In the genomic region with DNA sequence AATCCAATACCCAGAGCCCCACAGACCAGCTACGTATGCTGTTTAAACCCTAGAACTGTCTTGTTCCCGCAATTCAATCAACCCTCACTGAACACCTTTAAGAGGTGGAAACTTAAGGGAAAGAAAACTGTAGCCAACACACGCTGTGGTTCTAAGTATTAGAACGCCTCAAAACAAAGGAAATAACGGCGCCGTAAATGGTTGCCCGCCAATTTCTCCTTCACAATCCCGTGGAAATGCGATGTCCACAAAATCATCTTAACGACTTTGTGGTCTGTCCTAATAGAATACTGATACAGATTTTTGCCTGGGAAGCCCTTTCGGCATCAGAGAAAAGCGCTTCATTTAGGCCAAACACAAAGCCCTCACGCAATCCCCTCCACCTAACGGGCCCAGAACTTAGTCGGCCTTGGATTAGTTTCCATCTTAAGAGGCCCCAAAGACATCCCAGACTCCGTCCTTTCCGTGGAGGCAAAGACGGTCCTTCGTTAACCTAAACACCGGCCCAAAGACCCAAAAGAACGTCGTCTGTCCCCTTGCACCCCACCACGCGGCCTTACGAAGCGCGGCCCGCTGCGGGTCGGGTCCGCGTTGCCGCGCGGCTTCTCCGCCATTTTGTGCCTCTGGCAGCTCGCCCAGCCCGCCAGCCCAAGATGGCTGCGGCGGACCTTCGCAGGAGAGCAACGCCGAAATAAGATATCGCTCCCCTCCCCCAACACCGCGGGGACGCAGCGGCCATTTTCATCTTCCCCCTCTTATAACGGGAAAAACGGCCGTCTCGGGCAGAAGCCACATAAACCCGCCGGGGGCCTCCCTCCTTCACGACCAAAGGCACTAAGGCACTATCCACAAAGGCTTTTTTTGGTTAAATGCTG, we compare ENCODE assay signal across 1 cellular context.
A peak's percentile ranks its signal among the peaks of the same experiment; 100 is the strongest.
TF ChIP-seq lines count a peak whose summit lies in the region.

No MANE protein-coding gene starts in this region.

TF ChIP-seq in HepG2, 621 proteins besides CTCF, POLR2A, EP300 and RAD21 (continued from another document and continues in another):
- TF ChIP-seq, protein P1, sequence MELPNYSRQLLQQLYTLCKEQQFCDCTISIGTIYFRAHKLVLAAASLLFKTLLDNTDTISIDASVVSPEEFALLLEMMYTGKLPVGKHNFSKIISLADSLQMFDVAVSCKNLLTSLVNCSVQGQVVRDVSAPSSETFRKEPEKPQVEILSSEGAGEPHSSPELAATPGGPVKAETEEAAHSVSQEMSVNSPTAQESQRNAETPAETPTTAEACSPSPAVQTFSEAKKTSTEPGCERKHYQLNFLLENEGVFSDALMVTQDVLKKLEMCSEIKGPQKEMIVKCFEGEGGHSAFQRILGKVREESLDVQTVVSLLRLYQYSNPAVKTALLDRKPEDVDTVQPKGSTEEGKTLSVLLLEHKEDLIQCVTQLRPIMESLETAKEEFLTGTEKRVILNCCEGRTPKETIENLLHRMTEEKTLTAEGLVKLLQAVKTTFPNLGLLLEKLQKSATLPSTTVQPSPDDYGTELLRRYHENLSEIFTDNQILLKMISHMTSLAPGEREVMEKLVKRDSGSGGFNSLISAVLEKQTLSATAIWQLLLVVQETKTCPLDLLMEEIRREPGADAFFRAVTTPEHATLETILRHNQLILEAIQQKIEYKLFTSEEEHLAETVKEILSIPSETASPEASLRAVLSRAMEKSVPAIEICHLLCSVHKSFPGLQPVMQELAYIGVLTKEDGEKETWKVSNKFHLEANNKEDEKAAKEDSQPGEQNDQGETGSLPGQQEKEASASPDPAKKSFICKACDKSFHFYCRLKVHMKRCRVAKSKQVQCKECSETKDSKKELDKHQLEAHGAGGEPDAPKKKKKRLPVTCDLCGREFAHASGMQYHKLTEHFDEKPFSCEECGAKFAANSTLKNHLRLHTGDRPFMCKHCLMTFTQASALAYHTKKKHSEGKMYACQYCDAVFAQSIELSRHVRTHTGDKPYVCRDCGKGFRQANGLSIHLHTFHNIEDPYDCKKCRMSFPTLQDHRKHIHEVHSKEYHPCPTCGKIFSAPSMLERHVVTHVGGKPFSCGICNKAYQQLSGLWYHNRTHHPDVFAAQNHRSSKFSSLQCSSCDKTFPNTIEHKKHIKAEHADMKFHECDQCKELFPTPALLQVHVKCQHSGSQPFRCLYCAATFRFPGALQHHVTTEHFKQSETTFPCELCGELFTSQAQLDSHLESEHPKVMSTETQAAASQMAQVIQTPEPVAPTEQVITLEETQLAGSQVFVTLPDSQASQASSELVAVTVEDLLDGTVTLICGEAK (IDR thresholded peaks at IDR 0.05) = no peak
- TF ChIP-seq, protein P1 (CRISPR knock-in tag; IDR thresholded peaks at IDR 0.05) = peak; percentile 31; the same call in 1 of the 2 replicates
- TF ChIP-seq ZNF460 (CRISPR knock-in tag; IDR thresholded peaks at IDR 0.05; ENCODE audit: borderline replicate concordance) = no peak
- TF ChIP-seq DNMT3B (CRISPR knock-in tag; conservative IDR thresholded peaks at IDR 0.05) = peak; percentile 68; the same call in 1 of the 2 replicates
- TF ChIP-seq NFRKB (IDR thresholded peaks at IDR 0.05) = peak; percentile 86
- no peak for TF ChIP-seq ZNF678 (CRISPR knock-in tag; IDR thresholded peaks at IDR 0.05)
- TF ChIP-seq, protein P2, sequence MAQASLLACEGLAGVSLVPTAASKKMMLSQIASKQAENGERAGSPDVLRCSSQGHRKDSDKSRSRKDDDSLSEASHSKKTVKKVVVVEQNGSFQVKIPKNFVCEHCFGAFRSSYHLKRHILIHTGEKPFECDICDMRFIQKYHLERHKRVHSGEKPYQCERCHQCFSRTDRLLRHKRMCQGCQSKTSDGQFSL (CRISPR knock-in tag; IDR thresholded peaks at IDR 0.05) = no peak
- no peak for TF ChIP-seq PAWR (CRISPR knock-in tag; IDR thresholded peaks at IDR 0.05; ENCODE audit: borderline replicate concordance)
- peak; percentile 48; the same call in 1 of the 2 replicates for TF ChIP-seq IRX3 (CRISPR knock-in tag; IDR thresholded peaks at IDR 0.05; ENCODE audit: borderline replicate concordance, low read depth)
- 0 out of 2 replicates have a peak, but pooled peaks have one; percentile 6 for TF ChIP-seq MTF1 (CRISPR knock-in tag; IDR thresholded peaks at IDR 0.05)
- TF ChIP-seq NCOR1 (IDR thresholded peaks at IDR 0.05; ENCODE audit: borderline replicate concordance, low read length) = 0 out of 2 replicates have a peak, but pooled peaks have one; percentile 28
- peak; percentile 73 for TF ChIP-seq ASH2L (IDR thresholded peaks at IDR 0.05; ENCODE audit: insufficient read length, low read depth, low read length)
- no peak for TF ChIP-seq KLF16 (CRISPR knock-in tag; IDR thresholded peaks at IDR 0.05)
- 0 out of 2 replicates have a peak, but pooled peaks have one; percentile 3 for TF ChIP-seq AHR (CRISPR knock-in tag; IDR thresholded peaks at IDR 0.05)
- TF ChIP-seq, protein P3, sequence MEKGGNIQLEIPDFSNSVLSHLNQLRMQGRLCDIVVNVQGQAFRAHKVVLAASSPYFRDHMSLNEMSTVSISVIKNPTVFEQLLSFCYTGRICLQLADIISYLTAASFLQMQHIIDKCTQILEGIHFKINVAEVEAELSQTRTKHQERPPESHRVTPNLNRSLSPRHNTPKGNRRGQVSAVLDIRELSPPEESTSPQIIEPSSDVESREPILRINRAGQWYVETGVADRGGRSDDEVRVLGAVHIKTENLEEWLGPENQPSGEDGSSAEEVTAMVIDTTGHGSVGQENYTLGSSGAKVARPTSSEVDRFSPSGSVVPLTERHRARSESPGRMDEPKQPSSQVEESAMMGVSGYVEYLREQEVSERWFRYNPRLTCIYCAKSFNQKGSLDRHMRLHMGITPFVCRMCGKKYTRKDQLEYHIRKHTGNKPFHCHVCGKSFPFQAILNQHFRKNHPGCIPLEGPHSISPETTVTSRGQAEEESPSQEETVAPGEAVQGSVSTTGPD (CRISPR knock-in tag; IDR thresholded peaks at IDR 0.05) = no peak
- TF ChIP-seq NR1H2 (CRISPR knock-in tag; IDR thresholded peaks at IDR 0.05; ENCODE audit: borderline replicate concordance, low read depth) = 0 out of 2 replicates have a peak, but pooled peaks have one; percentile 32
- TF ChIP-seq ZNF879 (CRISPR knock-in tag; IDR thresholded peaks at IDR 0.05) = no peak
- no peak for TF ChIP-seq ZNF274 (CRISPR knock-in tag; IDR thresholded peaks at IDR 0.05)
- peak; percentile 61; the same call in 1 of the 2 replicates for TF ChIP-seq ZBTB7A (CRISPR knock-in tag; IDR thresholded peaks at IDR 0.05)
- TF ChIP-seq, protein P4, sequence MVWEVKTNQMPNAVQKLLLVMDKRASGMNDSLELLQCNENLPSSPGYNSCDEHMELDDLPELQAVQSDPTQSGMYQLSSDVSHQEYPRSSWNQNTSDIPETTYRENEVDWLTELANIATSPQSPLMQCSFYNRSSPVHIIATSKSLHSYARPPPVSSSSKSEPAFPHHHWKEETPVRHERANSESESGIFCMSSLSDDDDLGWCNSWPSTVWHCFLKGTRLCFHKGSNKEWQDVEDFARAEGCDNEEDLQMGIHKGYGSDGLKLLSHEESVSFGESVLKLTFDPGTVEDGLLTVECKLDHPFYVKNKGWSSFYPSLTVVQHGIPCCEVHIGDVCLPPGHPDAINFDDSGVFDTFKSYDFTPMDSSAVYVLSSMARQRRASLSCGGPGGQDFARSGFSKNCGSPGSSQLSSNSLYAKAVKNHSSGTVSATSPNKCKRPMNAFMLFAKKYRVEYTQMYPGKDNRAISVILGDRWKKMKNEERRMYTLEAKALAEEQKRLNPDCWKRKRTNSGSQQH (CRISPR knock-in tag; IDR thresholded peaks at IDR 0.05; ENCODE audit: low read depth) = peak; percentile 56; the same call in 1 of the 2 replicates
- TF ChIP-seq KDM5B (CRISPR knock-in tag; IDR thresholded peaks at IDR 0.05; ENCODE audit: borderline replicate concordance) = peak; percentile 2; the same call in 1 of the 2 replicates
- no peak for TF ChIP-seq ZNF619 (CRISPR knock-in tag; IDR thresholded peaks at IDR 0.05)
- TF ChIP-seq, protein P5, sequence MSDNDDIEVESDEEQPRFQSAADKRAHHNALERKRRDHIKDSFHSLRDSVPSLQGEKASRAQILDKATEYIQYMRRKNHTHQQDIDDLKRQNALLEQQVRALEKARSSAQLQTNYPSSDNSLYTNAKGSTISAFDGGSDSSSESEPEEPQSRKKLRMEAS (IDR thresholded peaks at IDR 0.05) = peak; percentile 81
- no peak for TF ChIP-seq MTA3 (CRISPR knock-in tag; IDR thresholded peaks at IDR 0.05)
- peak; percentile 48; the same call in 1 of the 2 replicates for TF ChIP-seq HDAC1 (CRISPR knock-in tag; IDR thresholded peaks at IDR 0.05)
- TF ChIP-seq NFKBIZ (CRISPR knock-in tag; IDR thresholded peaks at IDR 0.05) = 0 out of 2 replicates have a peak, but pooled peaks have one; percentile 4
- TF ChIP-seq, protein P6, sequence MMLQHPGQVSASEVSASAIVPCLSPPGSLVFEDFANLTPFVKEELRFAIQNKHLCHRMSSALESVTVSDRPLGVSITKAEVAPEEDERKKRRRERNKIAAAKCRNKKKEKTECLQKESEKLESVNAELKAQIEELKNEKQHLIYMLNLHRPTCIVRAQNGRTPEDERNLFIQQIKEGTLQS (CRISPR knock-in tag; IDR thresholded peaks at IDR 0.05) = no peak
- TF ChIP-seq SP5 (CRISPR knock-in tag; IDR thresholded peaks at IDR 0.05; ENCODE audit: borderline replicate concordance, low read depth) = no peak
- TF ChIP-seq MATR3 (CRISPR knock-in tag; IDR thresholded peaks at IDR 0.05) = no peak
- TF ChIP-seq, protein P7, sequence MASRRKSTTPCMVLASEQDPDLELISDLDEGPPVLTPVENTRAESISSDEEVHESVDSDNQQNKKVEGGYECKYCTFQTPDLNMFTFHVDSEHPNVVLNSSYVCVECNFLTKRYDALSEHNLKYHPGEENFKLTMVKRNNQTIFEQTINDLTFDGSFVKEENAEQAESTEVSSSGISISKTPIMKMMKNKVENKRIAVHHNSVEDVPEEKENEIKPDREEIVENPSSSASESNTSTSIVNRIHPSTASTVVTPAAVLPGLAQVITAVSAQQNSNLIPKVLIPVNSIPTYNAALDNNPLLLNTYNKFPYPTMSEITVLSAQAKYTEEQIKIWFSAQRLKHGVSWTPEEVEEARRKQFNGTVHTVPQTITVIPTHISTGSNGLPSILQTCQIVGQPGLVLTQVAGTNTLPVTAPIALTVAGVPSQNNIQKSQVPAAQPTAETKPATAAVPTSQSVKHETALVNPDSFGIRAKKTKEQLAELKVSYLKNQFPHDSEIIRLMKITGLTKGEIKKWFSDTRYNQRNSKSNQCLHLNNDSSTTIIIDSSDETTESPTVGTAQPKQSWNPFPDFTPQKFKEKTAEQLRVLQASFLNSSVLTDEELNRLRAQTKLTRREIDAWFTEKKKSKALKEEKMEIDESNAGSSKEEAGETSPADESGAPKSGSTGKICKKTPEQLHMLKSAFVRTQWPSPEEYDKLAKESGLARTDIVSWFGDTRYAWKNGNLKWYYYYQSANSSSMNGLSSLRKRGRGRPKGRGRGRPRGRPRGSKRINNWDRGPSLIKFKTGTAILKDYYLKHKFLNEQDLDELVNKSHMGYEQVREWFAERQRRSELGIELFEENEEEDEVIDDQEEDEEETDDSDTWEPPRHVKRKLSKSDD (CRISPR knock-in tag; IDR thresholded peaks at IDR 0.05; ENCODE audit: low read depth) = peak; percentile 92; the same call in 1 of the 2 replicates
- no peak for TF ChIP-seq U2AF2 (IDR thresholded peaks at IDR 0.05; ENCODE audit: low read depth, low read length)
- TF ChIP-seq, protein P8, sequence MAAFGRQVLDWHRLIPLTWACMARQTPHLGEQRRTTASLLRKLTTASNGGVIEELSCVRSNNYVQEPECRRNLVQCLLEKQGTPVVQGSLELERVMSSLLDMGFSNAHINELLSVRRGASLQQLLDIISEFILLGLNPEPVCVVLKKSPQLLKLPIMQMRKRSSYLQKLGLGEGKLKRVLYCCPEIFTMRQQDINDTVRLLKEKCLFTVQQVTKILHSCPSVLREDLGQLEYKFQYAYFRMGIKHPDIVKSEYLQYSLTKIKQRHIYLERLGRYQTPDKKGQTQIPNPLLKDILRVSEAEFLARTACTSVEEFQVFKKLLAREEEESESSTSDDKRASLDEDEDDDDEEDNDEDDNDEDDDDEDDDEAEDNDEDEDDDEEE (CRISPR knock-in tag; IDR thresholded peaks at IDR 0.05) = no peak
- peak; percentile 90; the same call in 1 of the 2 replicates for TF ChIP-seq ZNF34 (CRISPR knock-in tag; IDR thresholded peaks at IDR 0.05; ENCODE audit: borderline replicate concordance)
- no peak for TF ChIP-seq ZNF549 (CRISPR knock-in tag; IDR thresholded peaks at IDR 0.05)
- TF ChIP-seq, protein P9, sequence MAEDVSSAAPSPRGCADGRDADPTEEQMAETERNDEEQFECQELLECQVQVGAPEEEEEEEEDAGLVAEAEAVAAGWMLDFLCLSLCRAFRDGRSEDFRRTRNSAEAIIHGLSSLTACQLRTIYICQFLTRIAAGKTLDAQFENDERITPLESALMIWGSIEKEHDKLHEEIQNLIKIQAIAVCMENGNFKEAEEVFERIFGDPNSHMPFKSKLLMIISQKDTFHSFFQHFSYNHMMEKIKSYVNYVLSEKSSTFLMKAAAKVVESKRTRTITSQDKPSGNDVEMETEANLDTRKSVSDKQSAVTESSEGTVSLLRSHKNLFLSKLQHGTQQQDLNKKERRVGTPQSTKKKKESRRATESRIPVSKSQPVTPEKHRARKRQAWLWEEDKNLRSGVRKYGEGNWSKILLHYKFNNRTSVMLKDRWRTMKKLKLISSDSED (CRISPR knock-in tag; IDR thresholded peaks at IDR 0.05) = no peak
- TF ChIP-seq TARDBP (CRISPR knock-in tag; IDR thresholded peaks at IDR 0.05) = 0 out of 2 replicates have a peak, but pooled peaks have one; percentile 18
- no peak for TF ChIP-seq ZEB1 (IDR thresholded peaks at IDR 0.05; ENCODE audit: insufficient replicate concordance, low read depth)
- TF ChIP-seq ZNF468 (CRISPR knock-in tag; IDR thresholded peaks at IDR 0.05) = 0 out of 2 replicates have a peak, but pooled peaks have one; percentile 53
- TF ChIP-seq IKZF4 (CRISPR knock-in tag; IDR thresholded peaks at IDR 0.05; ENCODE audit: borderline replicate concordance, low read depth, not compliant biosample characterization) = no peak
- TF ChIP-seq SSRP1 (CRISPR knock-in tag; IDR thresholded peaks at IDR 0.05) = no peak
- TF ChIP-seq XRCC5 (optimal IDR thresholded peaks at IDR 0.05; ENCODE audit: low read length) = peak; percentile 34
